ENCODE assay signal across 7 cellular contexts in the genomic region with DNA sequence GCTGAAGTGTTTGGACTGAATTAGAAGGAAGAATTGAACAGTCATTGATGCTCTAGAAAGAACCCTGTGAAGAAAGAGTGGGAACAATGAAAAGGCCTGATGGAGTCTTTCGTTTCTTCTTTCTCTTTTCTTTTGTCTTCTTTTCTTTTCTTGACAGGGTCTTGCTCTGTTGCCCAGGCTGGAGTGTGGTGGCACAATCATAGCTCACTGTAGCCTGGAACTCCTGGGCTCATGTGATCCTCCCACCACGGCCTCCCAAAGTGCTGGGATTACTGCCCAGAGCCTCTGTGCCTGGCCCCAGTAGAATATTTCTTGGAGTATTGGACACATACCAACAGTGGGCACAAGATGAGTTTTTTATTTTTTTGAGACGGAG. TPM values are rescaled to one million over a fixed set of nuclear protein-coding genes. Genes with fewer than 3 reads are reported as not detected.
DNase-seq lines count a peak whose midpoint lies in the region; ATAC-seq and TF ChIP-seq lines count a peak whose summit lies in the region.

No MANE protein-coding gene starts in this region.

- H3F3A ChIP-seq in OCI-LY1 (ENCODE audit: insufficient read depth, low read length), result peaks cover 4% of the 10 kb centered on the region; the same call in 1 of the 2 replicates

- peaks cover 51% of the 10 kb centered on the region for H3K4me1 ChIP-seq in OCI-LY1 (ENCODE audit: insufficient read depth, low read length, severe bottlenecking)

- peaks cover 30% of the 10 kb centered on the region for H3K36me3 Mint-ChIP-seq in effector memory CD8-positive, alpha-beta T cell (ENCODE audit: insufficient read depth)
- peaks cover 6% of the 10 kb centered on the region for H3K36me3 Mint-ChIP-seq in osteocyte (ENCODE audit: unreplicated experiment)

- no peak for ATAC-seq in effector memory CD8-positive, alpha-beta T cell (replicated peaks)
- no peak for ATAC-seq in HG02884 (IDR thresholded peaks at IDR 0.05; ENCODE audit: unreplicated experiment)
- no peak for ATAC-seq in HG02763 (IDR thresholded peaks at IDR 0.05; ENCODE audit: unreplicated experiment)

- no peaks in the 10 kb centered on the region for H4K20me1 ChIP-seq in OCI-LY1 (ENCODE audit: insufficient read depth, low read length)

- peaks cover 58% of the 10 kb centered on the region for H3K36me3 ChIP-seq in OCI-LY1 (ENCODE audit: insufficient read depth, low read length)

- no peaks in the 10 kb centered on the region for H3K9me3 ChIP-seq in OCI-LY1 (ENCODE audit: low read length)

- H3K4me3 ChIP-seq in GM12864 (ENCODE audit: low read depth, low read length), result peak overlapping the region; percentile 86
- H3K4me3 ChIP-seq in OCI-LY1 (ENCODE audit: low read depth, low read length, poor library complexity, severe bottlenecking), result peak overlapping the region; percentile 95

- no peak overlapping the region for H2AFZ ChIP-seq in OCI-LY1 (ENCODE audit: low read length)

- peaks cover 50% of the 10 kb centered on the region for H3K79me2 ChIP-seq in OCI-LY1 (ENCODE audit: insufficient read depth, low read length)

- peak overlapping the region; percentile 97 to 100 for H3K27ac Mint-ChIP-seq in effector memory CD8-positive, alpha-beta T cell
- peak overlapping the region; percentile 99 for H3K27ac Mint-ChIP-seq in osteocyte (ENCODE audit: unreplicated experiment)

- peaks cover 16 to 29% of the 10 kb centered on the region in 2 donors for H3K4me1 Mint-ChIP-seq in effector memory CD8-positive, alpha-beta T cell (ENCODE audit: low read depth in 2 of 2)
- H3K4me1 Mint-ChIP-seq in osteocyte (ENCODE audit: unreplicated experiment), result peaks cover 27% of the 10 kb centered on the region

- H3K9me2 ChIP-seq in OCI-LY1 (ENCODE audit: low read depth, low read length), result no peaks in the 10 kb centered on the region

- H3K4me2 ChIP-seq in OCI-LY1 (ENCODE audit: low read length), result peak overlapping the region; percentile 67

- no peaks in the 10 kb centered on the region for H3K27me3 ChIP-seq in OCI-LY1 (ENCODE audit: insufficient read depth, low read length)

- H3K9ac ChIP-seq in OCI-LY1 (ENCODE audit: low read length), result peak overlapping the region; percentile 81

- no peaks in the 10 kb centered on the region for H3K9me3 Mint-ChIP-seq in effector memory CD8-positive, alpha-beta T cell
- H3K9me3 Mint-ChIP-seq in osteocyte (ENCODE audit: unreplicated experiment), result no peaks in the 10 kb centered on the region

- H3K27ac ChIP-seq in OCI-LY1 (ENCODE audit: low read depth, low read length, poor library complexity, severe bottlenecking), result peak overlapping the region; percentile 83

- no peak for DNase-seq in GM12864 (ENCODE audit: low read depth)
- no peak for DNase-seq in effector memory CD8-positive, alpha-beta T cell
- no peak for DNase-seq in osteocyte (ENCODE audit: extremely low spot score, unreplicated experiment)
- no peak for DNase-seq in COLO829 (ENCODE audit: low spot score)

- H3K4me3 Mint-ChIP-seq in effector memory CD8-positive, alpha-beta T cell, result peak overlapping the region; percentile 87 to 98
- H3K4me3 Mint-ChIP-seq in osteocyte (ENCODE audit: unreplicated experiment), result peak overlapping the region; percentile 92

- TF ChIP-seq CTCF in GM12864 (IDR thresholded peaks at IDR 0.05; ENCODE audit: low read depth, low read length, missing control alignments) (no peak), OCI-LY1 (IDR thresholded peaks at IDR 0.05; ENCODE audit: low read length) (no peak), osteocyte (IDR thresholded peaks at IDR 0.05) (no peak)

- no peaks in the 10 kb centered on the region for H3K27me3 Mint-ChIP-seq in effector memory CD8-positive, alpha-beta T cell
- H3K27me3 Mint-ChIP-seq in osteocyte (ENCODE audit: unreplicated experiment), result no peaks in the 10 kb centered on the region

RNA-seq across cellular contexts. Expression of a gene that starts 1.1 kb away (rescaled TPM):
- 19.5 and 19.8 TPM in 2 replicates for total RNA-seq in osteocyte

RNA-seq across cellular contexts. Expression of a gene that starts 1.4 kb away (rescaled TPM):
- 137 and 149 TPM in 2 replicates for total RNA-seq in osteocyte

RNA-seq across cellular contexts. Expression of a gene that starts 23.0 kb away (rescaled TPM):
- total RNA-seq in osteocyte, result 73.1 and 76.0 TPM in 2 replicates

RNA-seq across cellular contexts. Expression of a gene that starts 34.3 kb away (rescaled TPM):
- 193 and 207 TPM in 2 replicates for total RNA-seq in osteocyte

RNA-seq across cellular contexts. Expression of a gene that starts 41.4 kb away (rescaled TPM):
- 0.43 and 0.47 TPM in 2 replicates for total RNA-seq in osteocyte
